ENCODE assay signal across 19 cellular contexts in the genomic region with DNA sequence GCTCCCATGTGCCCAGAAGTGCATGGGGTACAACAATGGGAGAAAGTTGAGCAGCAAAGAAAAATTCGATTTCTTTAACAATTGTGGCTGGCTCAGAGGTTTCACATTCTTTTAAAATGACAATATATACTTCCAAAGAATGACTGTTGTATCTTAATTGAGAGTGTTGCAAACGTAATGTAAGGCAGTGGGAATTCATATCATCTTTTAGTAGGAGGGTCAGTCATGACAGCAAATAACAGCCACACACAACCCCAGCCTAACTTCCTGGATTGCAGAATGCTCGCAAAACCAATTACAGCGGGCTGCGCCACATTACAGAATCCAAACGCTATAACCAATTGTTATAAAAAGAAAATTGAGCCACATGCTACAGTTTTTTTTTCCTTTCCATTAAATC.
"Had no signal": no experiment of that assay in that cellular context is flagged by ENCODE, and none has a peak within 500 bp of the region (broad histone marks: within the 10 kb centered on the region; RNA-seq: fewer than 3 reads in every experiment).

No MANE protein-coding gene starts in this region.

- H3K27ac ChIP-seq: epithelial cell of prostate, left lung, sigmoid colon, thyroid gland had no signal

- H3K36me3 ChIP-seq: left lung, sigmoid colon, thyroid gland had no signal

- ATAC-seq: activated T-helper 17 cell treated with anti-CD3 and anti-CD28 coated beads, Interleukin-2, amount 50 U/mL, for 72 hours; left lung; naive thymus-derived CD4-positive, alpha-beta T cell had no signal

- H3K9me3 ChIP-seq: left lung, sigmoid colon, thyroid gland had no signal

- H3K27me3 ChIP-seq: left lung, sigmoid colon, thyroid gland had no signal

- H3K4me1 ChIP-seq: left lung, sigmoid colon, thyroid gland had no signal

- H3K4me3 ChIP-seq: left lung, sigmoid colon, thyroid gland had no signal

- DNase-seq: activated CD4-positive, alpha-beta T cell treated with anti-CD3 and anti-CD28 coated beads for 1 hour; activated naive CD8-positive, alpha-beta T cell treated with anti-CD3 and anti-CD28 coated beads for 36 hours; activated T-cell treated with anti-CD3 and anti-CD28 coated beads, Interleukin-2, amount 50 U/mL, for 1 hour; amniotic stem cell; cerebellar nuclear complex; cortex of kidney; kidney glomerular epithelial cell; left lung; naive thymus-derived CD4-positive, alpha-beta T cell; retina; sigmoid colon; stimulated activated CD4-positive, alpha-beta T cell treated with anti-CD3 and anti-CD28 coated beads, Interleukin-2, amount 100 ng/mL, for 48 hours; stimulated activated naive CD4-positive, alpha-beta T cell; T-helper 1 cell; thyroid gland had no signal

- FAIRE-seq: frontal cortex, TTC549 had no signal
